In the genomic region with DNA sequence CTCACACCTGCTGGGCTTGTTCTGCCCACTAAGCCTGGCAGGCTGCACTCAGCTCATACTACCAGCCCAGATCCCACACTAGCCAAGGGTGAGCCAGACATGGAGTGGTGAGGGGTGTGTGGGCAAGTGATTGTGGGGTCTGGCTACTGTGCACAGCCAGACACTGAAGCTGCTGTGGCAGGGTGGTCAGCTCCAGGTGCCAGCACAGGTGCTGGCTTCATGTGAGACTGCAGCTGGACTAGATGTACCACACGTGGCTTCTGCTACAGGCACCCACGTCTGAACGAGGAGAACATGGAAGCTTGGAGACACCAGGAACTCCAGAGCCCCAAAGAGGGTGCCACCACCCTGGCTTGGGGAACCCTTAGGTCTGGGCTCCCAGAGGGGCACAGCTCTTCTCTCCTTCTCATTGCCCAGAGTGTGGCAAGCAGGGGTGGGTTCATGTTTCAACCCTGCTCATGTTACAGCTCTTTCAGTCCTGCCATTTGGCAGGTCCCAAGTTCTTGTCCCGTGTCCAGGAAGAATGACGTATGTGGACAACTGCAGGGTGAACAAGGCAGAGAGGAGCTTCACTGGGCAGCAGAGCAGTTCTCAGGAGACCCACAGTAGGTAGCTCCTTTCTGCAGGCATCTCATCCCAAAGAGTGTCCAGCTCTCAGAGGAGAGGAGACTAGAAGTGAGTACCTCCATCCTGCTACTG, we compare ENCODE assay signal across 27 cellular contexts.
DNase-seq lines count a peak whose midpoint lies in the region; ATAC-seq and TF ChIP-seq lines count a peak whose summit lies in the region.
"Had no signal": no experiment of that assay in that cellular context is flagged by ENCODE, and none has a peak within 500 bp of the region (broad histone marks: within the 10 kb centered on the region; RNA-seq: fewer than 3 reads in every experiment).

No MANE protein-coding gene starts in this region.

- H3K9ac ChIP-seq in MM.1S (ENCODE audit: low read length): no peak overlapping the region
- H3K9ac ChIP-seq: KMS-11 had no signal

- no peaks in the 10 kb centered on the region for H4K20me1 ChIP-seq in MM.1S (ENCODE audit: insufficient read depth, low read length)

- no peaks in the 10 kb centered on the region for H3K9me2 ChIP-seq in MM.1S (replicated peaks; ENCODE audit: insufficient read depth, low read length)

- H3K4me2 ChIP-seq in MM.1S (ENCODE audit: low read depth, low read length): no peak overlapping the region
- H3K4me2 ChIP-seq: KMS-11 had no signal

- H3K27ac ChIP-seq in spleen (no peak overlapping the region), MM.1S (ENCODE audit: low read length) (no peak overlapping the region)
- H3K27ac ChIP-seq: HL-60, KMS-11 had no signal

- no peaks in the 10 kb centered on the region for H3F3A ChIP-seq in MM.1S (ENCODE audit: insufficient read depth, low read length)

- H3K36me3 Mint-ChIP-seq in chondrocyte (ENCODE audit: low read depth): no peaks in the 10 kb centered on the region
- H3K36me3 Mint-ChIP-seq: CD14-positive monocyte; CD8-positive, alpha-beta memory T cell; IgD-negative memory B cell had no signal

- peaks cover 2% of the 10 kb centered on the region for H3K4me1 Mint-ChIP-seq in chondrocyte (ENCODE audit: low read depth)
- H3K4me1 Mint-ChIP-seq: CD14-positive monocyte; CD8-positive, alpha-beta memory T cell; IgD-negative memory B cell had no signal

- no peak overlapping the region for H3K27ac Mint-ChIP-seq in chondrocyte (ENCODE audit: unreplicated experiment)
- H3K27ac Mint-ChIP-seq: CD14-positive monocyte, IgD-negative memory B cell had no signal

- no peaks in the 10 kb centered on the region for H3K79me2 ChIP-seq in MM.1S (ENCODE audit: low read length)

- H3K4me3 ChIP-seq in fibroblast of mammary gland (ENCODE audit: control insufficient read depth, low read depth, low read length): no peak overlapping the region
- H3K4me3 ChIP-seq in spleen: no peak overlapping the region
- no peak overlapping the region for H3K4me3 ChIP-seq in MM.1S (ENCODE audit: low read length)

- 84 to 93% (median 91%) methylated on average over 4 to 5 of the region's 5 CpGs for WGBS in spleen, 5 donors

- no peaks in the 10 kb centered on the region for H3K36me3 ChIP-seq in spleen
- H3K36me3 ChIP-seq in MM.1S (replicated peaks; ENCODE audit: insufficient read depth, low read length): no peaks in the 10 kb centered on the region
- H3K36me3 ChIP-seq: BE2C had no signal

- H3K27me3 ChIP-seq in spleen (replicated peaks in 1 of 7) (no peaks in the 10 kb centered on the region), MM.1S (replicated peaks; ENCODE audit: insufficient read depth, low read length) (no peaks in the 10 kb centered on the region)
- H3K27me3 ChIP-seq: BE2C had no signal

- peaks cover 0 to 35% (median 19%) of the 10 kb centered on the region in 8 donors for H3K9me3 ChIP-seq in spleen
- no peaks in the 10 kb centered on the region for H3K9me3 ChIP-seq in MM.1S (replicated peaks; ENCODE audit: insufficient read depth, low read length)
- H3K9me3 ChIP-seq: BE2C had no signal

- no peak overlapping the region for H2AFZ ChIP-seq in MM.1S (ENCODE audit: low read length)

- DNase-seq in chondrocyte (ENCODE audit: low spot score) (peak; percentile 57), fibroblast of mammary gland (ENCODE audit: low read depth) (peak; percentile 8), spleen (peak; percentile 62), MM.1S (no peak), NAMALWA (ENCODE audit: low spot score) (no peak), NCI-H526 (lab: John Stamatoyannopoulos, UW) (no peak)
- DNase-seq: BE2C; CD8-positive, alpha-beta memory T cell; DMS 273 treated with DMSO at 0.1 percent for 48 hours; DMS79; EL; GDM1; NCI-H1092; NCI-H1436; NCI-H187; NCI-H2081 treated with DMSO at 0.1 percent for 48 hours; NCI-H2171 treated with DMSO at 0.1 percent for 48 hours; NCI-H524; NCI-H774; PC-3 had no signal

- no peak for TF ChIP-seq CTCF in chondrocyte (IDR thresholded peaks at IDR 0.05)
- TF ChIP-seq CTCF in fibroblast of mammary gland (conservative IDR thresholded peaks at IDR 0.05; ENCODE audit: control insufficient read depth, insufficient read depth, low read depth, low read length): no peak
- no peak for TF ChIP-seq CTCF in spleen (IDR thresholded peaks at IDR 0.05 in 8 of 11, conservative IDR thresholded peaks at IDR 0.05 in 3 of 11)
- TF ChIP-seq CTCF in MM.1S (IDR thresholded peaks at IDR 0.05; ENCODE audit: low read length): no peak

- H3K4me3 Mint-ChIP-seq in chondrocyte (ENCODE audit: unreplicated experiment): no peak overlapping the region
- H3K4me3 Mint-ChIP-seq: CD14-positive monocyte; CD8-positive, alpha-beta memory T cell; IgD-negative memory B cell had no signal

- no peaks in the 10 kb centered on the region for H3K27me3 Mint-ChIP-seq in chondrocyte (ENCODE audit: low read depth)
- H3K27me3 Mint-ChIP-seq: CD8-positive, alpha-beta memory T cell; IgD-negative memory B cell had no signal

- peaks cover 10% of the 10 kb centered on the region for H3K9me3 Mint-ChIP-seq in chondrocyte (ENCODE audit: low read depth)

- intact Hi-C loops in spleen (cut with DNase I; ENCODE audit: low total_unique reads): no loop called here

- ATAC-seq in HG02981 (IDR thresholded peaks at IDR 0.05; ENCODE audit: unreplicated experiment): no peak
- ATAC-seq: HCT116, PC-3, SK-N-SH treated with all-trans-retinoic acid at 6 μM for 48 hours had no signal

- no peak for TF ChIP-seq POLR2A in spleen (IDR thresholded peaks at IDR 0.05)

- H3K4me1 ChIP-seq in spleen (no peaks in the 10 kb centered on the region), MM.1S (ENCODE audit: low read length) (no peaks in the 10 kb centered on the region)
- H3K4me1 ChIP-seq: BE2C had no signal

Comparison
In these comparisons a context has a peak if more than half of its experiments do, and no peak if none do; other contexts are left out.
1. DNase-seq: peak in chondrocyte (single experiment), fibroblast of mammary gland (single experiment) and spleen (single experiment); none in MM.1S (single experiment), NAMALWA (single experiment) and NCI-H526 (0 of 2).